ENCODE assay signal across 8 cellular contexts in genomic region chr20:44650777-44651493, GRCh38. TPM values are rescaled to one million over a fixed set of nuclear protein-coding genes. Genes with fewer than 3 reads are reported as not detected.
DNase-seq lines count a peak whose midpoint lies in the region; ATAC-seq, FAIRE-seq and TF ChIP-seq lines count a peak whose summit lies in the region.

No MANE protein-coding gene starts in this region.

- peaks cover 0 to 1% (median 0%) of the 10 kb centered on the region in 11 donors for H3K9me3 Mint-ChIP-seq in naive thymus-derived CD4-positive, alpha-beta T cell

- H3K4me3 Mint-ChIP-seq in naive thymus-derived CD4-positive, alpha-beta T cell: peak overlapping the region; percentile 81 to 96 (median 94)

- DNase-seq in GM18507 (ENCODE audit: extremely low spot score, insufficient read length, low read depth) (no peak), NOMO-1 (lab: John Stamatoyannopoulos, UW; ENCODE audit: unreplicated experiment in 2 of 2) (no peak)
- DNase-seq in naive thymus-derived CD4-positive, alpha-beta T cell: peak in 7 of 9 donors; percentile 28 to 50 (median 41)

- H3K4me3 ChIP-seq in ectodermal cell (ENCODE audit: insufficient read depth, low read depth, low read length): peak overlapping the region; percentile 66
- H3K4me3 ChIP-seq in naive thymus-derived CD4-positive, alpha-beta T cell (ENCODE audit: low read length): peak overlapping the region; percentile 73

- H3K4me1 Mint-ChIP-seq in naive thymus-derived CD4-positive, alpha-beta T cell: peaks cover 45 to 66% (median 64%) of the 10 kb centered on the region in 7 donors

- H3K4me1 ChIP-seq in ectodermal cell (ENCODE audit: control insufficient read depth, insufficient read depth, low read length): peaks cover 2% of the 10 kb centered on the region
- peaks cover 47 to 52% of the 10 kb centered on the region in 2 donors for H3K4me1 ChIP-seq in naive thymus-derived CD4-positive, alpha-beta T cell (ENCODE audit: control insufficient read depth in 2 of 2, insufficient read depth in 2 of 2, low read length in 2 of 2)

- peak; percentile 45 for ATAC-seq in naive thymus-derived CD4-positive, alpha-beta T cell
- ATAC-seq in GM18511 (IDR thresholded peaks at IDR 0.05; ENCODE audit: unreplicated experiment): no peak
- no peak for ATAC-seq in GM21447 (IDR thresholded peaks at IDR 0.05; ENCODE audit: unreplicated experiment)
- ATAC-seq in HG02571 (IDR thresholded peaks at IDR 0.05; ENCODE audit: unreplicated experiment): no peak

- H3K27me3 ChIP-seq in ectodermal cell (ENCODE audit: control insufficient read depth, insufficient read depth, low read length, poor library complexity, severe bottlenecking): peaks cover 25% of the 10 kb centered on the region
- no peaks in the 10 kb centered on the region for H3K27me3 ChIP-seq in naive thymus-derived CD4-positive, alpha-beta T cell (ENCODE audit: control insufficient read depth in 2 of 2, insufficient read depth in 2 of 2, low read length in 2 of 2)

- H3K36me3 Mint-ChIP-seq in naive thymus-derived CD4-positive, alpha-beta T cell: peaks cover 0 to 46% (median 4%) of the 10 kb centered on the region in 5 donors

- TF ChIP-seq CTCF in VCaP (conservative IDR thresholded peaks at IDR 0.05): no peak

- POLR2A ChIA-PET in naive thymus-derived CD4-positive, alpha-beta T cell (lab: Charles Lee): interaction anchor here (0.8 to 11.4 kb wide), 11 partner anchors 8 to 316 kb away, joined by 3 to 122 read pairs (median 6); partner anchors contain the start of gene SERINC3

- H3K9me3 ChIP-seq in ectodermal cell (ENCODE audit: control insufficient read depth, low read length): no peaks in the 10 kb centered on the region
- no peaks in the 10 kb centered on the region for H3K9me3 ChIP-seq in naive thymus-derived CD4-positive, alpha-beta T cell (ENCODE audit: control insufficient read depth in 2 of 3, low read length in 3 of 3)

- 43 to 46% methylated on average over 29 of the region's 29 CpGs for WGBS in ectodermal cell, 2 experiments

- peak overlapping the region; percentile 85 to 98 (median 93) for H3K27ac Mint-ChIP-seq in naive thymus-derived CD4-positive, alpha-beta T cell

- peak overlapping the region; percentile 65; the same call in 1 of the 2 replicates for H3K27ac ChIP-seq in VCaP
- no peak overlapping the region for H3K27ac ChIP-seq in ectodermal cell (ENCODE audit: insufficient read depth, low read depth, low read length, poor library complexity, severe bottlenecking)
- peak overlapping the region; percentile 73 for H3K27ac ChIP-seq in naive thymus-derived CD4-positive, alpha-beta T cell (ENCODE audit: low read depth, low read length)

- intact Hi-C loops in naive thymus-derived CD4-positive, alpha-beta T cell (cut with micrococcal nuclease): loop anchor here (1.0 to 5.0 kb wide), 7 partner anchors 8 to 766 kb away; partner anchors contain the start of genes OSER1 (in 1 of the 2), PIGT (in 1 of the 2) and STK4 (in 1 of the 2)

- H3K27me3 Mint-ChIP-seq in naive thymus-derived CD4-positive, alpha-beta T cell: no peaks in the 10 kb centered on the region

- FAIRE-seq in GM18507 (lab: Jason Lieb, UNC): peak; percentile 39

- CTCF ChIA-PET in naive thymus-derived CD4-positive, alpha-beta T cell (lab: Charles Lee): interaction anchor here (0.9 to 2.7 kb wide), 9 partner anchors 9 to 434 kb away, joined by 3 to 17 read pairs (median 6); no protein-coding TSS in a partner anchor

- H3K36me3 ChIP-seq in ectodermal cell (ENCODE audit: control insufficient read depth, insufficient read depth, low read length): no peaks in the 10 kb centered on the region
- no peaks in the 10 kb centered on the region for H3K36me3 ChIP-seq in naive thymus-derived CD4-positive, alpha-beta T cell (ENCODE audit: control insufficient read depth in 2 of 3, insufficient read depth in 3 of 3, low read length in 3 of 3)

RNA-seq across cellular contexts. Expression of gene ADA, which starts 0.6 kb away (rescaled TPM):
- polyA plus RNA-seq in ectodermal cell (2013, experiment 1 of 4): 17.3 TPM
- polyA plus RNA-seq in ectodermal cell (2013, experiment 2 of 4): 23.3 TPM
- 23.7 TPM for polyA plus RNA-seq in ectodermal cell (2013, experiment 3 of 4)
- polyA plus RNA-seq in ectodermal cell (2013, experiment 4 of 4): 26.5 TPM
- 100 to 1,000 TPM in 1 of 5 experiments, 10 to 100 TPM in 4; 26.1 to 103 (median 28.2) TPM for total RNA-seq in naive thymus-derived CD4-positive, alpha-beta T cell
- polyA plus RNA-seq in naive thymus-derived CD4-positive, alpha-beta T cell: 10 to 100 TPM; 40.8 to 41.1 TPM

Comparison
In these comparisons a context has a peak if more than half of its experiments do, and no peak if none do; other contexts are left out.
1. DNase-seq: peak in naive thymus-derived CD4-positive, alpha-beta T cell (7 of 9); none in GM18507 (single experiment) and NOMO-1 (0 of 2).